ENCODE assay signal across 28 cellular contexts in the genomic region with DNA sequence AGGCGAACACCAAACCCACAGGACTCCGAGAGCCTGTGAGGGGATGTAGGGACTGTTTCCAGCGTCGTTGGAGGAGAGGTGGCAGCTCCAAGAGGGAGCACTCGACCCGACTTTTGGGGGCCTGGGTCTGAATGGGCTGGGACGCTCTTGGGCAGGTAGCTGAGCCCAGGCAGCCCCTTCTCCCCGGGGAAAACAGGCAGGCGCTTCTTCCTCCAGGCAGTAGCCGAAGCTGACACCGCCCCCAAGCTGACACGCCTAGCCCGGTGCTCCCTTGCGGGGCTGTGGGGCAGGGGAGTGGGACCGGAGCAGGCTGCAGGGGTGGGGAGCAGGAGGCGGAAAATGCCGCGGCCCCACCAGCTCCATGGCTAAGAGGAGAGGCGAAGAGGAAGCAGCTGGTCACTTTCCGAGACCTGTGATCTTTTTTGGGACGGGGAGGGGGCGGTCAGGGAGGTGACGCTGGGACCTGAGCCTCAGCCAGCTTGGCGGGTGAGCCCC. TPM values are rescaled to one million over a fixed set of nuclear protein-coding genes. Genes with fewer than 3 reads are reported as not detected.
DNase-seq lines count a peak whose midpoint lies in the region; ATAC-seq and TF ChIP-seq lines count a peak whose summit lies in the region.
"Had no signal": no experiment of that assay in that cellular context is flagged by ENCODE, and none has a peak within 500 bp of the region (broad histone marks: within the 10 kb centered on the region; RNA-seq: fewer than 3 reads in every experiment).

No MANE protein-coding gene starts in this region.

- H3K4me3 ChIP-seq in spleen, result peak overlapping the region in 1 of 8 donors; percentile 49
- H3K4me3 ChIP-seq: neural progenitor cell, psoas muscle, thyroid gland had no signal

- peaks cover 1% of the 10 kb centered on the region for H3K4me1 Mint-ChIP-seq in glutamatergic neuron (ENCODE audit: low read depth, unreplicated experiment)

- H3K36me3 Mint-ChIP-seq in activated naive CD4-positive, alpha-beta T cell treated with anti-CD3 and anti-CD28 coated beads, Interleukin-2, amount 50 U/mL, for 72 hours, result no peaks in the 10 kb centered on the region
- H3K36me3 Mint-ChIP-seq in glutamatergic neuron (ENCODE audit: unreplicated experiment), result no peaks in the 10 kb centered on the region
- H3K36me3 Mint-ChIP-seq: activated naive CD4-positive, alpha-beta T cell treated with anti-CD3 and anti-CD28 coated beads, Interleukin-2, amount 50 U/mL, for 24 hours; neural progenitor cell had no signal

- H3K36me3 ChIP-seq in spleen, result no peaks in the 10 kb centered on the region
- H3K36me3 ChIP-seq: neural progenitor cell, thyroid gland had no signal

- H3K27me3 Mint-ChIP-seq in glutamatergic neuron (ENCODE audit: unreplicated experiment), result peaks cover 12% of the 10 kb centered on the region

- no peak for TF ChIP-seq POLR2A in spleen (IDR thresholded peaks at IDR 0.05)

- H3K4me1 ChIP-seq in spleen, result peaks cover 0 to 55% (median 36%) of the 10 kb centered on the region in 6 donors
- H3K4me1 ChIP-seq: foreskin keratinocyte, neural progenitor cell had no signal

- peaks cover 0 to 52% (median 6%) of the 10 kb centered on the region in 8 donors for H3K9me3 ChIP-seq in spleen
- H3K9me3 ChIP-seq: psoas muscle, thyroid gland had no signal

- peaks cover 0 to 3% of the 10 kb centered on the region in 2 donors for H3K9me3 Mint-ChIP-seq in activated naive CD4-positive, alpha-beta T cell treated with anti-CD3 and anti-CD28 coated beads, Interleukin-2, amount 50 U/mL, for 72 hours
- peaks cover 8% of the 10 kb centered on the region for H3K9me3 Mint-ChIP-seq in glutamatergic neuron (ENCODE audit: unreplicated experiment)
- H3K9me3 Mint-ChIP-seq: activated naive CD4-positive, alpha-beta T cell treated with anti-CD3 and anti-CD28 coated beads, Interleukin-2, amount 50 U/mL, for 24 hours; CD4-positive, alpha-beta T cell had no signal

- ATAC-seq in activated naive CD4-positive, alpha-beta T cell treated with anti-CD3 and anti-CD28 coated beads, Interleukin-2, amount 50 U/mL, for 72 hours, result no peak
- no peak for ATAC-seq in GM21825 (IDR thresholded peaks at IDR 0.05; ENCODE audit: unreplicated experiment)
- ATAC-seq: foreskin keratinocyte, psoas muscle had no signal

- H3K27ac Mint-ChIP-seq in activated naive CD4-positive, alpha-beta T cell treated with anti-CD3 and anti-CD28 coated beads, Interleukin-2, amount 50 U/mL, for 72 hours, result no peak overlapping the region
- H3K27ac Mint-ChIP-seq in glutamatergic neuron (ENCODE audit: unreplicated experiment), result no peak overlapping the region
- H3K27ac Mint-ChIP-seq: activated naive CD4-positive, alpha-beta T cell treated with anti-CD3 and anti-CD28 coated beads, Interleukin-2, amount 50 U/mL, for 24 hours; CD4-positive, alpha-beta T cell; neural progenitor cell had no signal

- H3K27ac ChIP-seq in spleen, result no peak overlapping the region
- H3K27ac ChIP-seq: foreskin keratinocyte, neural progenitor cell, psoas muscle, RWPE1, thyroid gland had no signal

- H3K4me3 Mint-ChIP-seq in glutamatergic neuron (ENCODE audit: unreplicated experiment), result no peak overlapping the region
- H3K4me3 Mint-ChIP-seq: activated naive CD4-positive, alpha-beta T cell treated with anti-CD3 and anti-CD28 coated beads, Interleukin-2, amount 50 U/mL, for 24 hours; CD4-positive, alpha-beta T cell; neural progenitor cell had no signal

- peaks cover 12 to 78% (median 74%) of the 10 kb centered on the region in 7 donors for H3K27me3 ChIP-seq in spleen (replicated peaks in 1 of 7)

- WGBS in spleen, 5 donors, result 8 to 16% (median 13%) methylated on average over 16 to 24 of the region's 24 CpGs

- peak; percentile 1 for DNase-seq in activated naive CD4-positive, alpha-beta T cell treated with Interleukin-2 at 50 U/mL for 16 hours
- no peak for DNase-seq in activated naive CD4-positive, alpha-beta T cell treated with anti-CD3 and anti-CD28 coated beads, Interleukin-2, amount 50 U/mL, for 72 hours (ENCODE audit: low spot score in 2 of 2)
- DNase-seq in GM20000 (ENCODE audit: low spot score) (peak; percentile 46), glutamatergic neuron (peak; percentile 26), spleen (peak; percentile 64), middle frontal gyrus (ENCODE audit: extremely low spot score, low spot score) (no peak), mucosa of gallbladder (ENCODE audit: low spot score) (no peak)
- DNase-seq: DMS 273 treated with DMSO at 0.1 percent for 48 hours; effector CD4-positive, alpha-beta T cell; foreskin keratinocyte; Karpas-422; MV-4-11; NCI-H187; NCI-H2227 treated with DMSO at 0.1 percent for 48 hours; NCI-H748 treated with DMSO at 0.1 percent for 48 hours; stimulated activated CD4-positive, alpha-beta T cell treated with anti-CD3 and anti-CD28 coated beads, Interleukin-1b, Interleukin-23, amount 100 ng/mL, for 48 hours; stimulated activated naive CD4-positive, alpha-beta T cell; thyroid gland had no signal

- intact Hi-C loops in spleen (cut with DNase I; ENCODE audit: low total_unique reads), result no loop called here

- no peak for TF ChIP-seq CTCF in GM20000 (IDR thresholded peaks at IDR 0.05; ENCODE audit: extremely low read depth, missing control alignments)
- no peak for TF ChIP-seq CTCF in glutamatergic neuron (IDR thresholded peaks at IDR 0.05; ENCODE audit: partially characterized antibody, unreplicated experiment)
- no peak for TF ChIP-seq CTCF in spleen (IDR thresholded peaks at IDR 0.05 in 8 of 11, conservative IDR thresholded peaks at IDR 0.05 in 3 of 11)

RNA-seq across cellular contexts. Expression of gene NKX1-1, which starts 4.2 kb away (rescaled TPM):
- total RNA-seq in activated naive CD4-positive, alpha-beta T cell treated with anti-CD3 and anti-CD28 coated beads, Interleukin-2, amount 50 U/mL, for 72 hours, result not detected
- total RNA-seq in glutamatergic neuron (ENCODE audit: unreplicated experiment) (not detected), spleen (not detected), mucosa of gallbladder (not detected)
- not detected for polyA plus RNA-seq in spleen
- total RNA-seq: astrocyte; CD4-positive, alpha-beta T cell; foreskin keratinocyte; lower leg skin; psoas muscle; skeletal muscle tissue; thyroid gland had no signal
- polyA plus RNA-seq: esophagus, foreskin keratinocyte, psoas muscle had no signal

RNA-seq across cellular contexts. Expression of gene UVSSA, which starts 55.1 kb away (rescaled TPM):
- 10 to 100 TPM; 19.1 to 23.8 TPM for total RNA-seq in activated naive CD4-positive, alpha-beta T cell treated with anti-CD3 and anti-CD28 coated beads, Interleukin-2, amount 50 U/mL, for 72 hours
- total RNA-seq in glutamatergic neuron (ENCODE audit: unreplicated experiment) (33.9 TPM), spleen (10 to 100 TPM; 23.9 to 54.0 (median 37.1) TPM), mucosa of gallbladder (41.5 TPM)
- 10 to 100 TPM in 2 of 3 donors, 1 to 10 TPM in 1; 3.0 to 15.5 (median 10.3) TPM for polyA plus RNA-seq in spleen

Comparison
In these comparisons a context has a peak if more than half of its experiments do, and no peak if none do; other contexts are left out.
1. DNase-seq: peak in activated naive CD4-positive, alpha-beta T cell treated with Interleukin-2 at 50 U/mL for 16 hours (single experiment), GM20000 (single experiment), glutamatergic neuron (single experiment) and spleen (single experiment); none in activated naive CD4-positive, alpha-beta T cell treated with anti-CD3 and anti-CD28 coated beads, Interleukin-2, amount 50 U/mL, for 72 hours (0 of 2), middle frontal gyrus (single experiment) and mucosa of gallbladder (single experiment).